In genomic region chrX:131704136-131704695, GRCh38 we compare ENCODE assay signal across 8 cellular contexts.
DNase-seq lines count a peak whose midpoint lies in the region; ATAC-seq and FAIRE-seq lines count a peak whose summit lies in the region.

No MANE protein-coding gene starts in this region.

- no peak overlapping the region for H3K4me3 Mint-ChIP-seq in activated CD4-positive, alpha-beta T cell treated with anti-CD3 and anti-CD28 coated beads, Interleukin-2, amount 10 ng/mL, durations not matched to agents 24 days and 14 days

- peak; percentile 59 for FAIRE-seq in TTC549 (lab: Jason Lieb, UNC)

- intact Hi-C loops in activated CD4-positive, alpha-beta T cell treated with anti-CD3 and anti-CD28 coated beads, Interleukin-2, amount 10 ng/mL, durations not matched to agents 24 days and 14 days (cut with micrococcal nuclease): no loop called here

- no peaks in the 10 kb centered on the region for H3K4me1 Mint-ChIP-seq in activated CD4-positive, alpha-beta T cell treated with anti-CD3 and anti-CD28 coated beads, Interleukin-2, amount 10 ng/mL, durations not matched to agents 24 days and 14 days

- no peaks in the 10 kb centered on the region for H3K27me3 Mint-ChIP-seq in activated CD4-positive, alpha-beta T cell treated with anti-CD3 and anti-CD28 coated beads, Interleukin-2, amount 10 ng/mL, durations not matched to agents 24 days and 14 days

- in situ Hi-C loops in KBM-7 (cut with MboI; ENCODE audit: low pct_unique_long_range_greater_than_20kb, low sequenced_read_pairs): no loop called here

- no peak overlapping the region for H3K27ac Mint-ChIP-seq in activated CD4-positive, alpha-beta T cell treated with anti-CD3 and anti-CD28 coated beads, Interleukin-2, amount 10 ng/mL, durations not matched to agents 24 days and 14 days

- peaks cover 11% of the 10 kb centered on the region for H3K36me3 Mint-ChIP-seq in activated CD4-positive, alpha-beta T cell treated with anti-CD3 and anti-CD28 coated beads, Interleukin-2, amount 10 ng/mL, durations not matched to agents 24 days and 14 days (ENCODE audit: low read depth)

- peak; percentile 17 for DNase-seq in activated CD4-positive, alpha-beta T cell treated with anti-CD3 and anti-CD28 coated beads, Interleukin-2, amount 10 ng/mL, durations not matched to agents 24 days and 14 days
- no peak for DNase-seq in activated CD4-positive, alpha-beta T cell treated with anti-CD3 and anti-CD28 coated beads for 1 hour
- DNase-seq in kidney tubule cell (ENCODE audit: low spot score) (peak; percentile 81), NCI-H510A (lab: John Stamatoyannopoulos, UW) (no peak), KBM-7 (no peak)

- peak; percentile 61 for ATAC-seq in HG03135 (IDR thresholded peaks at IDR 0.05; ENCODE audit: unreplicated experiment)
- no peak for ATAC-seq in GM21367 (IDR thresholded peaks at IDR 0.05; ENCODE audit: unreplicated experiment)

- H3K9me3 Mint-ChIP-seq in activated CD4-positive, alpha-beta T cell treated with anti-CD3 and anti-CD28 coated beads, Interleukin-2, amount 10 ng/mL, durations not matched to agents 24 days and 14 days: no peaks in the 10 kb centered on the region

Comparison
In these comparisons a context has a peak if more than half of its experiments do, and no peak if none do; other contexts are left out.
1. DNase-seq: peak in activated CD4-positive, alpha-beta T cell treated with anti-CD3 and anti-CD28 coated beads, Interleukin-2, amount 10 ng/mL, durations not matched to agents 24 days and 14 days (single experiment) and kidney tubule cell (single experiment); none in activated CD4-positive, alpha-beta T cell treated with anti-CD3 and anti-CD28 coated beads for 1 hour (single experiment), NCI-H510A (single experiment) and KBM-7 (single experiment).